8 cellular contexts compared by ENCODE assay signal in the genomic region with DNA sequence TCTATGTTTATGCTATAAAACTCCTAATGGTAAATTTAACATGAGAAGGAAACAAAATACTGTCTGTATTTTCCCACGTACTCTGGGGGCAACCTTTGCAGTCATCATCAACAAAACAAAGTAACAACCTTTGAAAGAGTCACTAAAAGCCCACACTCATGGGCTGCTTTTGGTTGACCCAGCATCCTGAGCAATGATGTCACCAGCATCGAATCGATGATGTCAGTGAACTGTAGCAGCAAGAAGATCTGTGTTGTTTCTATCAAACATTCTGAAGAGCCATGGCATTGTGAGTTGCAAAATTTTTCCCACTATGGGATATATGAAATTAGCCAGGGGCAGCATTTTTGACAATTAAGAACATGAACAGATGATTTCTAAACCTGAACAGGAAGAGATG.
"Had no signal": no experiment of that assay in that cellular context is flagged by ENCODE, and none has a peak within 500 bp of the region (broad histone marks: within the 10 kb centered on the region; RNA-seq: fewer than 3 reads in every experiment).

No MANE protein-coding gene starts in this region.

- H3K4me3 ChIP-seq: GM12878 had no signal

- ATAC-seq: GM12878 had no signal

- DNase-seq: GDM1, GF-D8 had no signal

- FAIRE-seq: G401.6, GM12878, GM12891, GM12892, GM18507, GM19239 had no signal
